8 cellular contexts compared by ENCODE assay signal in the genomic region with DNA sequence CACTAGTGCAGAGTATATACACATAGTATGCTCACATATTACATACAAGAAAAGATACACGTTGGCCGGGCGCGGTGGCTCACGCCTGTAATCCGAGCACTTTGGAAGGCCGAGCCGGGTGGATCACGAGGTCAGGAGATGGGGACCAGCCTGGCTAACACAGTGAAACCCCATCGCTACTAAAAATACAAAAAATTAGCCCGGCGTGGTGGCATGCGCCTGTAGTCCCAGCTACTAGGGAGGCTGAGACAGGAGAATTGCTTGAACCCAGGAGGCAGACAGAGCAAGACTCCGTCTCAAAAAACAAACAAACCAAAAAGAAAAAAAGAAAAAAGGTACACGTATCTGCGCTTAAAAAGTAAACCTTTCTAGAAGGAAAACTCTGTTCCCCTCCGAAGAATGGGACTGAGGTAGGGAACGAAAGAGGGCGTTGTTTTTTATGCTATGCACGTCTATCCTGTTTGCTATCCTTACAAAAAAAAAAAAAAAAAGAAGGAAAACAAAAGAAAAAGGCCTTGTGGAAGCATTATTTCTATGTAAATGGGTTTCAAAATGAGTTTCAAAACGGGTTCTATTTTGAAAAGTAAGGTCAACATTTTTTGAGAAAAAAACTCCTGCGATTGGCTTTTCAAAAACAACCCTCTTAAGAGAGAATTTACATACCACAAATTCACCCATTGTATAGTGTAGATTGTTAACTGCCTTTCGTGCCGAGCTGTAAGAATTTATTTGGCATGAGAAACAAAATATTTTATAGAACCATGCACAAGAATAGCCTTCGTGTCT. TPM values are rescaled to one million over a fixed set of nuclear protein-coding genes. Genes with fewer than 3 reads are reported as not detected.
DNase-seq lines count a peak whose midpoint lies in the region; ATAC-seq and TF ChIP-seq lines count a peak whose summit lies in the region.

No MANE protein-coding gene starts in this region.

- POLR2A ChIA-PET in T-cell (lab: Charles Lee): interaction anchor here (0.5 to 1.2 kb wide), 7 partner anchors 10 to 1213 kb away, joined by 3 to 6 read pairs (median 4); a partner anchor contains a TSS

- no peak for ATAC-seq in T-cell (replicated peaks in 1 of 4)

- peaks cover under 1% of the 10 kb centered on the region for H3K36me3 Mint-ChIP-seq in T-cell

- peak overlapping the region; percentile 89 for H2AFZ ChIP-seq in parathyroid adenoma

- no peaks in the 10 kb centered on the region for H3K9me3 ChIP-seq in parathyroid adenoma (ENCODE audit: control insufficient read depth, low read length)

- DNase-seq in NCI-H748 (lab: John Stamatoyannopoulos, UW; ENCODE audit: unreplicated experiment) (peak; percentile 33), NCI-H748 treated with DMSO at 0.1 percent for 48 hours (lab: John Stamatoyannopoulos, UW) (no peak), T-cell (no peak), fibroblast of gingiva (ENCODE audit: low read depth) (peak; percentile 34), substantia nigra (lab: John Stamatoyannopoulos, UW) (no peak), SK-N-DZ (ENCODE audit: low spot score) (no peak), LoVo (ENCODE audit: low spot score) (no peak)

- H3K4me1 Mint-ChIP-seq in T-cell: peaks cover 38 to 48% (median 43%) of the 10 kb centered on the region in 3 donors

- no peak overlapping the region for H3K9ac ChIP-seq in parathyroid adenoma

- H3K4me3 ChIP-seq in parathyroid adenoma (ENCODE audit: low read depth, low read length): peak overlapping the region; percentile 90

- H3K36me3 ChIP-seq in parathyroid adenoma (ENCODE audit: control insufficient read depth, insufficient read depth, low read length): no peaks in the 10 kb centered on the region

- peak overlapping the region; percentile 97 for H3K4me2 ChIP-seq in parathyroid adenoma (ENCODE audit: low read length)

- H3K27ac ChIP-seq in parathyroid adenoma (peak overlapping the region; percentile 86), substantia nigra (ENCODE audit: low read depth, low read length, poor library complexity, severe bottlenecking) (no peak overlapping the region)

- no peak for TF ChIP-seq CTCF in parathyroid adenoma (IDR thresholded peaks at IDR 0.05)

- H3K79me2 ChIP-seq in parathyroid adenoma: peaks cover 8% of the 10 kb centered on the region

- peak overlapping the region; percentile 85 to 91 (median 85) for H3K4me3 Mint-ChIP-seq in T-cell

- CTCF ChIA-PET in T-cell (lab: Charles Lee): interaction anchor here (0.7 to 1.3 kb wide), 9 partner anchors 11 to 135 kb away, joined by 3 to 8 read pairs (median 3); no protein-coding TSS in a partner anchor

- H3K27me3 ChIP-seq in parathyroid adenoma (ENCODE audit: control insufficient read depth, insufficient read depth, low read length): no peaks in the 10 kb centered on the region

- no peaks in the 10 kb centered on the region for H3K4me1 ChIP-seq in parathyroid adenoma

- H3K27me3 Mint-ChIP-seq in T-cell: no peaks in the 10 kb centered on the region

- peak overlapping the region; percentile 80 to 86 for H3K27ac Mint-ChIP-seq in T-cell

- no peaks in the 10 kb centered on the region for H3K9me3 Mint-ChIP-seq in T-cell

RNA-seq across cellular contexts. Expression of a gene that starts 1.2 kb away (rescaled TPM):
- 10 to 100 TPM; 20.0 to 25.7 (median 23.1) TPM for total RNA-seq in T-cell
- polyA plus RNA-seq in SK-N-DZ (2014; cell fraction: cytosol; rRNA removed): 30.0 and 30.1 TPM in 2 replicates
- 47.7 and 56.8 TPM in 2 replicates for polyA plus RNA-seq in SK-N-DZ (2014; cell fraction: nucleus; rRNA removed)

RNA-seq across cellular contexts. Expression of a gene that starts 53.0 kb away (rescaled TPM):
- total RNA-seq in T-cell: 10 to 100 TPM; 22.0 to 38.7 (median 24.2) TPM
- polyA plus RNA-seq in SK-N-DZ (2014; cell fraction: cytosol; rRNA removed): 10.0 and 18.5 TPM in 2 replicates
- 10.7 and 18.6 TPM in 2 replicates for polyA plus RNA-seq in SK-N-DZ (2014; cell fraction: nucleus; rRNA removed)

Comparison
In these comparisons a context has a peak if more than half of its experiments do, and no peak if none do; other contexts are left out.
1. DNase-seq: peak in NCI-H748 (single experiment) and fibroblast of gingiva (single experiment); none in NCI-H748 treated with DMSO at 0.1 percent for 48 hours (single experiment), T-cell (0 of 34), substantia nigra (0 of 49), SK-N-DZ (single experiment) and LoVo (single experiment).